25 cellular contexts compared by ENCODE assay signal in genomic region chr17:37503148-37503547, GRCh38.
"Had no signal": no experiment of that assay in that cellular context is flagged by ENCODE, and none has a peak within 500 bp of the region (broad histone marks: within the 10 kb centered on the region; RNA-seq: fewer than 3 reads in every experiment).

No MANE protein-coding gene starts in this region.

- H3K27ac Mint-ChIP-seq: activated CD4-positive, alpha-beta memory T cell treated with anti-CD3 and anti-CD28 coated beads for 36 hours; activated CD4-positive, alpha-beta T cell treated with anti-CD3 and anti-CD28 coated beads for 36 hours; activated CD4-positive, alpha-beta T cell treated with anti-CD3 and anti-CD28 coated beads, Interleukin-2, amount 10 ng/mL, durations not matched to agents 24 days and 14 days; activated CD8-positive, alpha-beta memory T cell treated with anti-CD3 and anti-CD28 coated beads, Interleukin-2, amount 10 ng/mL, durations not matched to agents 7 days and 5 days; activated CD8-positive, alpha-beta T cell treated with anti-CD3 and anti-CD28 coated beads, Interleukin-2, amount 10 ng/mL, durations not matched to agents 7 days and 5 days; activated naive CD8-positive, alpha-beta T cell; activated T-helper 1 cell treated with anti-CD3 and anti-CD28 coated beads, Interleukin-12 subunit alpha, Interleukin-12 subunit beta, Interleukin-2, Interleukin-4 antibody, amounts not matched to agents 30 ng/mL and 10 ng/mL and 1 ng/mL, durations not matched to agents 14 hours and 24 hours and 36 hours; activated T-helper 2 cell treated with anti-CD3 and anti-CD28 coated beads, Interferon-gamma antibody, Interleukin-2, Interleukin-4, amounts not matched to agents 10 μg/mL and 5 μg/mL and 100 μg/mL, durations not matched to agents 14 hours and 24 hours and 36 hours had no signal

- ATAC-seq: activated CD4-positive, alpha-beta T cell treated with anti-CD3 and anti-CD28 coated beads for 36 hours; activated CD8-positive, alpha-beta memory T cell treated with anti-CD3 and anti-CD28 coated beads, Interleukin-2, amount 10 ng/mL, durations not matched to agents 7 days and 5 days; activated CD8-positive, alpha-beta T cell treated with anti-CD3 and anti-CD28 coated beads, Interleukin-2, amount 10 ng/mL, durations not matched to agents 7 days and 5 days; gastroesophageal sphincter had no signal

- H3K36me3 ChIP-seq: brain microvascular endothelial cell, colonic mucosa, esophagus squamous epithelium, gastroesophageal sphincter had no signal

- H3K9me3 Mint-ChIP-seq: activated CD4-positive, alpha-beta memory T cell treated with anti-CD3 and anti-CD28 coated beads for 36 hours; activated CD4-positive, alpha-beta T cell treated with anti-CD3 and anti-CD28 coated beads, Interleukin-2, amount 10 ng/mL, durations not matched to agents 24 days and 14 days; activated T-helper 1 cell treated with anti-CD3 and anti-CD28 coated beads, Interleukin-12 subunit alpha, Interleukin-12 subunit beta, Interleukin-2, Interleukin-4 antibody, amounts not matched to agents 30 ng/mL and 10 ng/mL and 1 ng/mL, durations not matched to agents 14 hours and 24 hours and 36 hours; activated T-helper 2 cell treated with anti-CD3 and anti-CD28 coated beads, Interferon-gamma antibody, Interleukin-2, Interleukin-4, amounts not matched to agents 10 μg/mL and 5 μg/mL and 100 μg/mL, durations not matched to agents 14 hours and 24 hours and 36 hours; central memory CD8-positive, alpha-beta T cell had no signal

- H3K27ac ChIP-seq: brain microvascular endothelial cell, colonic mucosa, epithelial cell of prostate, esophagus squamous epithelium, gastroesophageal sphincter had no signal

- H3K27me3 ChIP-seq: brain microvascular endothelial cell, colonic mucosa, esophagus squamous epithelium, gastroesophageal sphincter had no signal

- H3K4me3 ChIP-seq: colonic mucosa, esophagus squamous epithelium, gastroesophageal sphincter had no signal

- DNase-seq: activated CD4-positive, alpha-beta memory T cell treated with anti-CD3 and anti-CD28 coated beads for 36 hours; activated CD4-positive, alpha-beta T cell treated with anti-CD3 and anti-CD28 coated beads for 36 hours; activated CD4-positive, alpha-beta T cell treated with anti-CD3 and anti-CD28 coated beads, Interleukin-2, amount 10 ng/mL, durations not matched to agents 24 days and 14 days; activated CD4-positive, CD25-positive, alpha-beta regulatory T cell; activated CD4-positive, CD25-positive, alpha-beta regulatory T cell treated with anti-CD3 and anti-CD28 coated beads, Interleukin-2, amount 50 U/mL, for 72 hours; activated CD8-positive, alpha-beta memory T cell treated with anti-CD3 and anti-CD28 coated beads, Interleukin-2, amount 10 ng/mL, durations not matched to agents 7 days and 5 days; activated CD8-positive, alpha-beta memory T cell treated with anti-CD3 and anti-CD28 coated beads, Interleukin-2, amount 50 U/mL, for 4 hours; activated CD8-positive, alpha-beta T cell treated with anti-CD3 and anti-CD28 coated beads, Interleukin-2, amount 10 ng/mL, durations not matched to agents 7 days and 5 days; activated naive CD4-positive, alpha-beta T cell treated with anti-CD3 and anti-CD28 coated beads, Interleukin-2, amount 50 U/mL, for 16 hours; activated T-cell treated with anti-CD3 and anti-CD28 coated beads, Interleukin-2, amount 50 U/mL, for 1 hour; activated T-cell treated with anti-CD3 and anti-CD28 coated beads, Interleukin-2, amount 50 U/mL, for 48 hours; amniotic stem cell; anterior cingulate cortex; brain microvascular endothelial cell; colonic mucosa; effector CD8-positive, alpha-beta T cell; esophagus squamous epithelium; foreskin melanocyte; T-helper 2 cell had no signal

- H3K4me1 ChIP-seq: colonic mucosa had no signal

- H3K9me3 ChIP-seq: colonic mucosa, esophagus squamous epithelium, gastroesophageal sphincter had no signal

- H3K27me3 Mint-ChIP-seq: activated CD4-positive, alpha-beta memory T cell treated with anti-CD3 and anti-CD28 coated beads for 36 hours; activated CD4-positive, alpha-beta T cell treated with anti-CD3 and anti-CD28 coated beads for 36 hours; activated CD4-positive, alpha-beta T cell treated with anti-CD3 and anti-CD28 coated beads, Interleukin-2, amount 10 ng/mL, durations not matched to agents 24 days and 14 days; activated CD8-positive, alpha-beta memory T cell treated with anti-CD3 and anti-CD28 coated beads, Interleukin-2, amount 10 ng/mL, durations not matched to agents 7 days and 5 days; activated naive CD8-positive, alpha-beta T cell; central memory CD8-positive, alpha-beta T cell had no signal

- H3K4me3 Mint-ChIP-seq: activated CD4-positive, alpha-beta memory T cell treated with anti-CD3 and anti-CD28 coated beads for 36 hours; activated CD4-positive, alpha-beta T cell treated with anti-CD3 and anti-CD28 coated beads for 36 hours; activated CD4-positive, alpha-beta T cell treated with anti-CD3 and anti-CD28 coated beads, Interleukin-2, amount 10 ng/mL, durations not matched to agents 24 days and 14 days; activated CD8-positive, alpha-beta memory T cell treated with anti-CD3 and anti-CD28 coated beads, Interleukin-2, amount 10 ng/mL, durations not matched to agents 7 days and 5 days; activated CD8-positive, alpha-beta T cell treated with anti-CD3 and anti-CD28 coated beads, Interleukin-2, amount 10 ng/mL, durations not matched to agents 7 days and 5 days; activated naive CD8-positive, alpha-beta T cell; activated T-helper 1 cell treated with anti-CD3 and anti-CD28 coated beads, Interleukin-12 subunit alpha, Interleukin-12 subunit beta, Interleukin-2, Interleukin-4 antibody, amounts not matched to agents 30 ng/mL and 10 ng/mL and 1 ng/mL, durations not matched to agents 14 hours and 24 hours and 36 hours; central memory CD8-positive, alpha-beta T cell had no signal
